ENCODE assay signal across 8 cellular contexts in genomic region chr1:16905112-16905855, GRCh38. TPM values are rescaled to one million over a fixed set of nuclear protein-coding genes. Genes with fewer than 3 reads are reported as not detected.
A peak's percentile ranks its signal among the peaks of the same experiment; 100 is the strongest.
DNase-seq lines count a peak whose midpoint lies in the region; FAIRE-seq and TF ChIP-seq lines count a peak whose summit lies in the region.

No MANE protein-coding gene starts in this region.

- peak overlapping the region; percentile 97 for H3K27ac ChIP-seq in KOPT-K1 (ENCODE audit: low read depth, low read length, poor library complexity, severe bottlenecking)

- H3K27me3 ChIP-seq in bronchial epithelial cell (ENCODE audit: control insufficient read depth, insufficient read depth, low read length) = no peaks in the 10 kb centered on the region
- H3K27me3 ChIP-seq in kidney epithelial cell (ENCODE audit: control insufficient read depth, insufficient read depth, low read length) = no peaks in the 10 kb centered on the region

- peak overlapping the region; percentile 55 for H3K4me3 ChIP-seq in bronchial epithelial cell (ENCODE audit: low read depth, low read length)
- peak overlapping the region; percentile 45 for H3K4me3 ChIP-seq in kidney epithelial cell (ENCODE audit: low read depth, low read length)

- TF ChIP-seq CTCF in bronchial epithelial cell (IDR thresholded peaks at IDR 0.05; ENCODE audit: insufficient read depth, low read length, severe bottlenecking) = no peak
- TF ChIP-seq CTCF in kidney epithelial cell (IDR thresholded peaks at IDR 0.05; ENCODE audit: insufficient read depth, low read length, poor library complexity, severe bottlenecking) = no peak

- TF ChIP-seq POLR2A in H54 (IDR thresholded peaks at IDR 0.05; ENCODE audit: low read depth, low read length) (peak; percentile 86), Raji (IDR thresholded peaks at IDR 0.05; ENCODE audit: insufficient read depth, low read depth, low read length) (peak; percentile 100)

- FAIRE-seq in H54 (lab: Jason Lieb, UNC) (no peak), bronchial epithelial cell (lab: Jason Lieb, UNC) (no peak)

- no peaks in the 10 kb centered on the region for H3K9me3 ChIP-seq in KOPT-K1 (ENCODE audit: insufficient read depth, low read length, poor library complexity, severe bottlenecking)

- H3K36me3 ChIP-seq in KOPT-K1 (ENCODE audit: insufficient read depth, low read length) (no peaks in the 10 kb centered on the region), bronchial epithelial cell (ENCODE audit: control insufficient read depth, insufficient read depth, low read length) (no peaks in the 10 kb centered on the region), kidney epithelial cell (ENCODE audit: control insufficient read depth, insufficient read depth, low read length) (no peaks in the 10 kb centered on the region)

- peak; percentile 77 for DNase-seq in activated effector memory CD4-positive, alpha-beta T cell treated with anti-CD3 and anti-CD28 coated beads, Interleukin-2, amount 50 U/mL, for 16 hours
- DNase-seq in activated effector memory CD4-positive, alpha-beta T cell treated with Interleukin-2 at 50 U/mL for 16 hours = no peak
- DNase-seq in H54 (ENCODE audit: insufficient read length, low spot score) (peak; percentile 63), bronchial epithelial cell (ENCODE audit: low read depth) (peak; percentile 93), kidney epithelial cell (ENCODE audit: low read depth) (peak; percentile 86)
- peak; percentile 65 for DNase-seq in stimulated activated CD8-positive, alpha-beta memory T cell treated with anti-CD3 and anti-CD28 coated beads, Interleukin-4, amount 100 ng/mL, for 48 hours

RNA-seq across cellular contexts. Expression of gene RNU1-2, which starts 9.5 kb away (rescaled TPM):
- total RNA-seq in bronchial epithelial cell (2,323 and 5,262 TPM in 2 replicates), kidney epithelial cell (under 0.01 TPM in 2 replicates)

RNA-seq across cellular contexts. Expression of gene CROCC, which starts 16.4 kb away (rescaled TPM):
- total RNA-seq in bronchial epithelial cell (16.4 and 20.3 TPM in 2 replicates), kidney epithelial cell (16.4 and 26.2 TPM in 2 replicates)

Comparison
In these comparisons a context has a peak if more than half of its experiments do, and no peak if none do; other contexts are left out.
1. RNA of gene RNU1-2, which starts 9.5 kb away (total RNA-seq): 2,323 to 5,262 TPM in bronchial epithelial cell; under 0.01 TPM in kidney epithelial cell; every median in the first group is over 1,000 times any median in the second.